ENCODE assay signal across 19 cellular contexts in the genomic region with DNA sequence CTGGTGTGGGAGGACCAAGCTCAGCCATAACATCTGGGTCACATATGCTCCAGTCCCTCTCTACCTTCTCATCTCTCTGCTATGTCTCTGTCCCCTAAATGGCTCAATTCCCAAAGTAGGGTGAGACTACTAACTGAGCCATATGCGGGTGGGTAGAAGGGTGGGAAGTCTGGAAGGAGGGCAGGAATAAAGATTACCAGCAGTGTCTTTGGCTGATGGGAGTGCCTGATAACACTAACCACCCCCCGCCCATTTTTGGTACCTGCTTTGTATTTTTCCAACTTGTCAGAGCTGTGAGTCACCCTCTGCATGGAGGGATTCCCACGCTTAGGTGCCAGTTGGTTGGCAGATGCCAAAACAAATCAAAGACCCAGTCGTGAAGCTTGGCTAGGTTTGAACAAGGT. TPM values are rescaled to one million over a fixed set of nuclear protein-coding genes. Genes with fewer than 3 reads are reported as not detected.
DNase-seq lines count a peak whose midpoint lies in the region; ATAC-seq, FAIRE-seq and TF ChIP-seq lines count a peak whose summit lies in the region.
"Had no signal": no experiment of that assay in that cellular context is flagged by ENCODE, and none has a peak within 500 bp of the region (broad histone marks: within the 10 kb centered on the region; RNA-seq: fewer than 3 reads in every experiment).

No MANE protein-coding gene starts in this region.

- in situ Hi-C loops in G401 (cut with HindIII; ENCODE audit: low sequenced_read_pairs): no loop called here

- no peaks in the 10 kb centered on the region for H3K36me3 ChIP-seq in pancreas
- H3K36me3 ChIP-seq: right atrium auricular region, SJSA1 had no signal

- H3K9me3 ChIP-seq in pancreas: no peaks in the 10 kb centered on the region
- H3K9me3 ChIP-seq: right atrium auricular region, SJSA1 had no signal

- no peaks in the 10 kb centered on the region for H3K27me3 ChIP-seq in pancreas
- H3K27me3 ChIP-seq: hepatocyte, right atrium auricular region, SJSA1 had no signal

- H3K27ac ChIP-seq in pancreas: no peak overlapping the region
- H3K27ac ChIP-seq: hepatocyte, KMS-11, right atrium auricular region, SJSA1 had no signal

- TF ChIP-seq CTCF in epithelial cell of esophagus (IDR thresholded peaks at IDR 0.05; ENCODE audit: insufficient read depth, low read depth, low read length, missing control alignments): no peak
- TF ChIP-seq CTCF in pancreas (IDR thresholded peaks at IDR 0.05): no peak

- no peak overlapping the region for H3K4me3 ChIP-seq in epithelial cell of esophagus (ENCODE audit: low read length)
- no peak overlapping the region for H3K4me3 ChIP-seq in pancreas
- H3K4me3 ChIP-seq: GM23338, hepatocyte, right atrium auricular region, SJSA1 had no signal

- peak; percentile 88 to 95 (median 89) for ATAC-seq in pancreas
- ATAC-seq: activated naive CD8-positive, alpha-beta T cell treated with anti-CD3 and anti-CD28 coated beads, Interleukin-2, amount 50 U/mL, for 24 hours; GM23338 had no signal

- intact Hi-C loops in pancreas (cut with DNase I) (no loop called here), cardiac septum (cut with DNase I) (no loop called here)

- 26 to 32% methylated on average over 4 of the region's 4 CpGs for WGBS in pancreas, 2 donors

- DNase-seq in DMS 273 treated with DMSO at 0.1 percent for 48 hours (lab: John Stamatoyannopoulos, UW): peak; percentile 75
- peak; percentile 11 for DNase-seq in NCI-H226
- DNase-seq in epithelial cell of esophagus (ENCODE audit: low read depth): peak; percentile 73
- peak in 4 of 6 donors; percentile 50 to 82 (median 76) for DNase-seq in pancreas
- DNase-seq in OCI-M2 (lab: John Stamatoyannopoulos, UW; ENCODE audit: unreplicated experiment): no peak
- DNase-seq in DMS79 (lab: John Stamatoyannopoulos, UW): no peak
- DNase-seq in G401 (ENCODE audit: low spot score): no peak
- no peak for DNase-seq in cardiac septum (ENCODE audit: low spot score)
- DNase-seq: activated CD4-positive, alpha-beta T cell treated with anti-CD3 and anti-CD28 coated beads for 1 hour; activated naive CD8-positive, alpha-beta T cell treated with anti-CD3 and anti-CD28 coated beads, Interleukin-2, amount 50 U/mL, for 24 hours; kidney; NCI-H1417; nephron progenitor cell; T-helper 9 cell had no signal

- H3K4me1 ChIP-seq in pancreas: no peaks in the 10 kb centered on the region
- H3K4me1 ChIP-seq: right atrium auricular region, SJSA1 had no signal

- FAIRE-seq in pancreas (lab: Jason Lieb, UNC): no peak
- FAIRE-seq: kidney had no signal

RNA-seq across cellular contexts. Expression of a gene that starts 14.9 kb away (rescaled TPM):
- 10 to 100 TPM; 20.5 to 25.2 (median 22.9) TPM for total RNA-seq in pancreas
- polyA plus RNA-seq in pancreas: 10 to 100 TPM; 16.4 to 31.0 TPM
- 64.0 and 71.2 TPM in 2 replicates for total RNA-seq in G401 (2014; rRNA removed; shearing (Covaris generic))
- total RNA-seq in cardiac septum: 45.4 TPM

Comparison
In these comparisons a context has a peak if more than half of its experiments do, and no peak if none do; other contexts are left out.
1. DNase-seq: peak in DMS 273 treated with DMSO at 0.1 percent for 48 hours (single experiment), NCI-H226 (single experiment), epithelial cell of esophagus (single experiment) and pancreas (4 of 6); none in OCI-M2 (single experiment), DMS79 (single experiment), G401 (single experiment) and cardiac septum (single experiment).